ENCODE assay signal across 15 cellular contexts in the genomic region with DNA sequence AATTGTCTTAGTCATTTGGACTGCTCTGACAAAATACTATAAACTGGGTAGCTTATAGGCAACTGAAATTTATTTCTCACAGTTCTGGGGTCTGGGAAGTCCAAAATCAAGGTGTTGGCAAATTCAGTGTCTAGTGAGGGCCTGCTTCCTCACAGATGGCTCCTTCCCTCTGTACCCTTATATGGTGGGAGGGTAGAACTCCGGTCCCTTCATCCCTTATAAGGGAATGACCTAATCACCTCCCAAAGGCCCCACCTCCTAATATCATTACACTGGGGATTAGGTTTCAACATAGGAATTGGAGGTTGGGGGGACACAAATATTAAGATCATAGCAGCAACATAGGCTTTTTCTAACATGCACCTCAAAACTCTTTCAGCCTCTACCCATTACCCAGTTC. TPM values are rescaled to one million over a fixed set of nuclear protein-coding genes. Genes with fewer than 3 reads are reported as not detected.
DNase-seq lines count a peak whose midpoint lies in the region; ATAC-seq, FAIRE-seq and TF ChIP-seq lines count a peak whose summit lies in the region.
"Had no signal": no experiment of that assay in that cellular context is flagged by ENCODE, and none has a peak within 500 bp of the region (broad histone marks: within the 10 kb centered on the region; RNA-seq: fewer than 3 reads in every experiment).

No MANE protein-coding gene starts in this region.

- CTCF ChIA-PET in activated naive CD4-positive, alpha-beta T cell treated with anti-CD3 and anti-CD28 coated beads, Interleukin-2, amount 10 ng/mL, durations not matched to agents 7 days and 5 days (lab: Charles Lee), result no interaction called here
- CTCF ChIA-PET in activated CD8-positive, alpha-beta T cell treated with anti-CD3 and anti-CD28 coated beads, Interleukin-2, amount 10 ng/mL, durations not matched to agents 7 days and 5 days (lab: Charles Lee), result no interaction called here

- TF ChIP-seq EP300 in suprapubic skin (IDR thresholded peaks at IDR 0.05), result no peak

- WGBS in suprapubic skin, result 70% methylated on average over 1 of the region's 1 CpG
- whole genome bisulfite sequencing in small intestine, 3 donors, result 71 to 92% (median 75%) methylated on average over 1 of the region's 1 CpG

- no peak overlapping the region for H3K4me3 ChIP-seq in fibroblast of lung (replicated peaks in 1 of 4; ENCODE audit: control extremely low read depth in 1 of 4, insufficient read depth in 1 of 4, low read depth in 3 of 4, low read length in 4 of 4)
- H3K4me3 ChIP-seq in suprapubic skin, result no peak overlapping the region
- no peak overlapping the region for H3K4me3 ChIP-seq in small intestine (ENCODE audit: low read depth in 1 of 2, low read length in 2 of 2)
- H3K4me3 ChIP-seq: neural progenitor cell had no signal

- H3K9me3 Mint-ChIP-seq in activated naive CD4-positive, alpha-beta T cell treated with anti-CD3 and anti-CD28 coated beads, Interleukin-2, amount 10 ng/mL, durations not matched to agents 7 days and 5 days, result no peaks in the 10 kb centered on the region
- no peaks in the 10 kb centered on the region for H3K9me3 Mint-ChIP-seq in activated CD8-positive, alpha-beta T cell treated with anti-CD3 and anti-CD28 coated beads, Interleukin-2, amount 10 ng/mL, durations not matched to agents 7 days and 5 days (ENCODE audit: insufficient read depth)

- peaks cover 30% of the 10 kb centered on the region for H3K36me3 Mint-ChIP-seq in activated naive CD4-positive, alpha-beta T cell treated with anti-CD3 and anti-CD28 coated beads, Interleukin-2, amount 10 ng/mL, durations not matched to agents 7 days and 5 days
- peaks cover 20% of the 10 kb centered on the region for H3K36me3 Mint-ChIP-seq in activated CD8-positive, alpha-beta T cell treated with anti-CD3 and anti-CD28 coated beads, Interleukin-2, amount 10 ng/mL, durations not matched to agents 7 days and 5 days (ENCODE audit: low read depth)

- no peak overlapping the region for H2AFZ ChIP-seq in fibroblast of lung (ENCODE audit: low read length)
- H2AFZ ChIP-seq: neural progenitor cell had no signal

- no peak overlapping the region for H3K9ac ChIP-seq in fibroblast of lung (ENCODE audit: insufficient read depth, low read length)
- H3K9ac ChIP-seq: neural progenitor cell had no signal

- H3K4me3 Mint-ChIP-seq in activated naive CD4-positive, alpha-beta T cell treated with anti-CD3 and anti-CD28 coated beads, Interleukin-2, amount 10 ng/mL, durations not matched to agents 7 days and 5 days, result no peak overlapping the region
- no peak overlapping the region for H3K4me3 Mint-ChIP-seq in activated CD8-positive, alpha-beta T cell treated with anti-CD3 and anti-CD28 coated beads, Interleukin-2, amount 10 ng/mL, durations not matched to agents 7 days and 5 days
- H3K4me3 Mint-ChIP-seq: B cell, neural progenitor cell had no signal

- H4K20me1 ChIP-seq in fibroblast of lung (ENCODE audit: control insufficient read depth, extremely low read depth, insufficient read depth, low read length), result no peaks in the 10 kb centered on the region

- H3K9me3 ChIP-seq in fibroblast of lung (ENCODE audit: control insufficient read depth, insufficient read depth, low read depth, low read length) (no peaks in the 10 kb centered on the region), suprapubic skin (no peaks in the 10 kb centered on the region), small intestine (ENCODE audit: control insufficient read depth, low read depth) (no peaks in the 10 kb centered on the region)

- no peaks in the 10 kb centered on the region for H3K36me3 ChIP-seq in fibroblast of lung (ENCODE audit: control insufficient read depth, insufficient read depth, low read length)
- H3K36me3 ChIP-seq in suprapubic skin, result peaks cover 14% of the 10 kb centered on the region
- no peaks in the 10 kb centered on the region for H3K36me3 ChIP-seq in small intestine (ENCODE audit: control insufficient read depth in 2 of 2, insufficient read depth in 2 of 2, low read length in 2 of 2)
- H3K36me3 ChIP-seq: neural progenitor cell had no signal

- no peak for TF ChIP-seq POLR2A in suprapubic skin (IDR thresholded peaks at IDR 0.05)

- POLR2A ChIA-PET in activated CD8-positive, alpha-beta T cell treated with anti-CD3 and anti-CD28 coated beads, Interleukin-2, amount 10 ng/mL, durations not matched to agents 7 days and 5 days (lab: Charles Lee), result interaction anchor here (0.6 kb wide), 1 partner anchor 547 kb away, joined by 3 read pairs; a partner anchor contains a TSS

- TF ChIP-seq CTCF in fibroblast of lung (conservative IDR thresholded peaks at IDR 0.05 in 1 of 2, IDR thresholded peaks at IDR 0.05 in 1 of 2; ENCODE audit: low read depth in 1 of 2, low read length in 2 of 2) (no peak), suprapubic skin (IDR thresholded peaks at IDR 0.05) (no peak)

- H3K27me3 Mint-ChIP-seq in activated naive CD4-positive, alpha-beta T cell treated with anti-CD3 and anti-CD28 coated beads, Interleukin-2, amount 10 ng/mL, durations not matched to agents 7 days and 5 days, result no peaks in the 10 kb centered on the region
- no peaks in the 10 kb centered on the region for H3K27me3 Mint-ChIP-seq in activated CD8-positive, alpha-beta T cell treated with anti-CD3 and anti-CD28 coated beads, Interleukin-2, amount 10 ng/mL, durations not matched to agents 7 days and 5 days (ENCODE audit: low read depth)
- H3K27me3 Mint-ChIP-seq: B cell had no signal

- FAIRE-seq in small intestine (lab: Jason Lieb, UNC), result no peak

- ATAC-seq in activated CD8-positive, alpha-beta T cell treated with anti-CD3 and anti-CD28 coated beads, Interleukin-2, amount 10 ng/mL, durations not matched to agents 7 days and 5 days, result no peak

- H3K27ac ChIP-seq in fibroblast of lung (ENCODE audit: insufficient read depth, low read length) (peak overlapping the region; percentile 73), suprapubic skin (peak overlapping the region; percentile 87), small intestine (ENCODE audit: low read depth in 1 of 2, low read length in 1 of 2) (no peak overlapping the region)
- H3K27ac ChIP-seq: neural progenitor cell had no signal

- no peak overlapping the region for H3K4me2 ChIP-seq in fibroblast of lung (ENCODE audit: extremely low read depth, insufficient read depth, low read length)
- H3K4me2 ChIP-seq: neural progenitor cell had no signal

- DNase-seq in activated naive CD4-positive, alpha-beta T cell treated with anti-CD3 and anti-CD28 coated beads, Interleukin-2, amount 10 ng/mL, durations not matched to agents 7 days and 5 days, result no peak
- DNase-seq in activated naive CD4-positive, alpha-beta T cell (lab: John Stamatoyannopoulos, UW), result no peak
- no peak for DNase-seq in activated CD8-positive, alpha-beta T cell treated with anti-CD3 and anti-CD28 coated beads, Interleukin-2, amount 10 ng/mL, durations not matched to agents 7 days and 5 days
- no peak for DNase-seq in fibroblast of lung (ENCODE audit: low read depth in 2 of 2)
- no peak for DNase-seq in suprapubic skin (ENCODE audit: low spot score in 2 of 2)
- no peak for DNase-seq in 8988T
- DNase-seq in hypothalamus (lab: John Stamatoyannopoulos, UW), result no peak
- DNase-seq in small intestine, result no peak
- DNase-seq: activated T-cell treated with anti-CD3 and anti-CD28 coated beads for 4 hours, caudate nucleus, GF-D8, MM.1S, NCI-H2171 treated with DMSO at 0.1 percent for 48 hours had no signal

- peaks cover 3% of the 10 kb centered on the region for H3K4me1 ChIP-seq in fibroblast of lung (ENCODE audit: control insufficient read depth, extremely low read depth, insufficient read depth, low read length)
- H3K4me1 ChIP-seq in suprapubic skin, result peaks cover 7% of the 10 kb centered on the region
- H3K4me1 ChIP-seq in small intestine (ENCODE audit: control insufficient read depth in 2 of 2, insufficient read depth in 1 of 2, low read depth in 1 of 2, low read length in 1 of 2), result no peaks in the 10 kb centered on the region
- H3K4me1 ChIP-seq: neural progenitor cell had no signal

- H3K27ac Mint-ChIP-seq in activated naive CD4-positive, alpha-beta T cell treated with anti-CD3 and anti-CD28 coated beads, Interleukin-2, amount 10 ng/mL, durations not matched to agents 7 days and 5 days, result peak overlapping the region; percentile 89
- H3K27ac Mint-ChIP-seq in activated CD8-positive, alpha-beta T cell treated with anti-CD3 and anti-CD28 coated beads, Interleukin-2, amount 10 ng/mL, durations not matched to agents 7 days and 5 days, result peak overlapping the region; percentile 76
- H3K27ac Mint-ChIP-seq: B cell, neural progenitor cell had no signal

- H3K27me3 ChIP-seq in fibroblast of lung (ENCODE audit: control insufficient read depth, insufficient read depth, low read length) (no peaks in the 10 kb centered on the region), suprapubic skin (no peaks in the 10 kb centered on the region), small intestine (ENCODE audit: control insufficient read depth in 2 of 2, insufficient read depth in 2 of 2, low read length in 2 of 2) (no peaks in the 10 kb centered on the region)
- H3K27me3 ChIP-seq: neural progenitor cell had no signal

- no peaks in the 10 kb centered on the region for H3K79me2 ChIP-seq in fibroblast of lung (ENCODE audit: control insufficient read depth, insufficient read depth, low read length)

- peaks cover 19% of the 10 kb centered on the region for H3K4me1 Mint-ChIP-seq in activated naive CD4-positive, alpha-beta T cell treated with anti-CD3 and anti-CD28 coated beads, Interleukin-2, amount 10 ng/mL, durations not matched to agents 7 days and 5 days
- peaks cover 36% of the 10 kb centered on the region for H3K4me1 Mint-ChIP-seq in activated CD8-positive, alpha-beta T cell treated with anti-CD3 and anti-CD28 coated beads, Interleukin-2, amount 10 ng/mL, durations not matched to agents 7 days and 5 days (ENCODE audit: low read depth)
- H3K4me1 Mint-ChIP-seq: B cell, neural progenitor cell had no signal

RNA-seq across cellular contexts. Expression of a gene that starts 7.3 kb away (rescaled TPM):
- 10 to 100 TPM; 16.2 to 16.7 TPM for total RNA-seq in activated CD8-positive, alpha-beta T cell treated with anti-CD3 and anti-CD28 coated beads, Interleukin-2, amount 10 ng/mL, durations not matched to agents 7 days and 5 days
- total RNA-seq in fibroblast of lung (3.9 and 5.1 TPM in 2 replicates), suprapubic skin (10 to 100 TPM; 12.9 to 21.2 (median 17.3) TPM)
- polyA plus RNA-seq in fibroblast of lung (8.5 and 9.4 TPM in 2 replicates), small intestine (1 to 10 TPM; 6.0 to 6.5 (median 6.5) TPM)
- polyA plus RNA-seq in fibroblast of lung (2012), result 12.2 and 13.6 TPM in 2 replicates
- polyA minus RNA-seq in fibroblast of lung (ENCODE audit: low replicate concordance), result 25.0 and 52.6 TPM in 2 replicates

RNA-seq across cellular contexts. Expression of a gene that starts 10.6 kb away (rescaled TPM):
- total RNA-seq in activated CD8-positive, alpha-beta T cell treated with anti-CD3 and anti-CD28 coated beads, Interleukin-2, amount 10 ng/mL, durations not matched to agents 7 days and 5 days, result 100 to 1,000 TPM; 338 to 344 TPM
- total RNA-seq in fibroblast of lung (30.8 and 93.5 TPM in 2 replicates), suprapubic skin (10 to 100 TPM; 43.4 to 82.7 (median 71.9) TPM)
- polyA plus RNA-seq in fibroblast of lung (61.0 and 68.2 TPM in 2 replicates), small intestine (100 to 1,000 TPM in 2 of 3 donors, 10 to 100 TPM in 1; 92.9 to 298 (median 120) TPM)
- 73.9 and 90.6 TPM in 2 replicates for polyA plus RNA-seq in fibroblast of lung (2012)
- polyA minus RNA-seq in fibroblast of lung (ENCODE audit: low replicate concordance), result 224 and 291 TPM in 2 replicates

RNA-seq across cellular contexts. Expression of a gene that starts 23.4 kb away (rescaled TPM):
- 10 to 100 TPM; 19.4 to 22.7 TPM for total RNA-seq in activated CD8-positive, alpha-beta T cell treated with anti-CD3 and anti-CD28 coated beads, Interleukin-2, amount 10 ng/mL, durations not matched to agents 7 days and 5 days
- total RNA-seq in fibroblast of lung (6.2 and 11.4 TPM in 2 replicates), suprapubic skin (10 to 100 TPM; 16.7 to 34.5 (median 25.8) TPM)
- polyA plus RNA-seq in fibroblast of lung (5.4 and 6.0 TPM in 2 replicates), small intestine (1 to 10 TPM; 2.0 to 6.4 (median 2.2) TPM)
- polyA plus RNA-seq in fibroblast of lung (2012), result 7.1 and 9.9 TPM in 2 replicates
- polyA minus RNA-seq in fibroblast of lung (ENCODE audit: low replicate concordance), result 29.7 and 53.0 TPM in 2 replicates

RNA-seq across cellular contexts. Expression of a gene that starts 42.1 kb away (rescaled TPM):
- 100 to 1,000 TPM; 266 to 278 TPM for total RNA-seq in activated CD8-positive, alpha-beta T cell treated with anti-CD3 and anti-CD28 coated beads, Interleukin-2, amount 10 ng/mL, durations not matched to agents 7 days and 5 days
- total RNA-seq in fibroblast of lung, result 39.8 and 52.7 TPM in 2 replicates
- 422 and 464 TPM in 2 replicates for polyA plus RNA-seq in fibroblast of lung
- 522 and 622 TPM in 2 replicates for polyA plus RNA-seq in fibroblast of lung (2012)
- polyA minus RNA-seq in fibroblast of lung (ENCODE audit: low replicate concordance), result 174 and 232 TPM in 2 replicates
- total RNA-seq in suprapubic skin, result 100 to 1,000 TPM; 167 to 245 (median 204) TPM
- polyA plus RNA-seq in small intestine, result 100 to 1,000 TPM in 2 of 3 donors, 10 to 100 TPM in 1; 87.9 to 186 (median 160) TPM

RNA-seq across cellular contexts. Expression of a gene that starts 56.2 kb away (rescaled TPM):
- 10 to 100 TPM; 64.9 to 72.0 TPM for total RNA-seq in activated CD8-positive, alpha-beta T cell treated with anti-CD3 and anti-CD28 coated beads, Interleukin-2, amount 10 ng/mL, durations not matched to agents 7 days and 5 days
- total RNA-seq in fibroblast of lung (22.6 and 29.4 TPM in 2 replicates), suprapubic skin (10 to 100 TPM; 27.8 to 54.3 (median 47.9) TPM)
- polyA plus RNA-seq in fibroblast of lung (30.2 and 38.0 TPM in 2 replicates), small intestine (10 to 100 TPM; 13.4 to 32.9 (median 18.1) TPM)
- 41.1 and 54.5 TPM in 2 replicates for polyA plus RNA-seq in fibroblast of lung (2012)
- polyA minus RNA-seq in fibroblast of lung (ENCODE audit: low replicate concordance), result 84.7 and 94.8 TPM in 2 replicates

Comparison
In these comparisons a context has a peak if more than half of its experiments do, and no peak if none do; other contexts are left out.
1. H3K27ac ChIP-seq: peak in fibroblast of lung (single experiment) and suprapubic skin (single experiment); none in small intestine (0 of 2).